33 cellular contexts compared by ENCODE assay signal in genomic region chr21:46357335-46357604, GRCh38. TPM values are rescaled to one million over a fixed set of nuclear protein-coding genes. Genes with fewer than 3 reads are reported as not detected.
DNase-seq lines count a peak whose midpoint lies in the region; ATAC-seq and TF ChIP-seq lines count a peak whose summit lies in the region.
"Had no signal": no experiment of that assay in that cellular context is flagged by ENCODE, and none has a peak within 500 bp of the region (broad histone marks: within the 10 kb centered on the region; RNA-seq: fewer than 3 reads in every experiment).

No MANE protein-coding gene starts in this region.

- CTCF ChIA-PET in OCI-LY7 (lab: Charles Lee; ENCODE audit: unreplicated experiment): no interaction called here
- CTCF ChIA-PET in T-cell (lab: Charles Lee): no interaction called here

- no peaks in the 10 kb centered on the region for H3K9me3 Mint-ChIP-seq in T-cell
- H3K9me3 Mint-ChIP-seq: activated naive CD8-positive, alpha-beta T cell treated with anti-CD3 and anti-CD28 coated beads, Interleukin-2, amount 10 ng/mL, durations not matched to agents 7 days and 5 days; activated T-cell treated with anti-CD3 and anti-CD28 coated beads, Interleukin-2, amount 50 U/mL, for 24 hours; CD8-positive, alpha-beta memory T cell; H9; type B pancreatic cell had no signal

- H3K36me3 ChIP-seq in OCI-LY7 (ENCODE audit: insufficient read depth, low read length) (peaks cover 84% of the 10 kb centered on the region), skeletal muscle tissue (ENCODE audit: control insufficient read depth in 3 of 3, insufficient read depth in 3 of 3, low read length in 3 of 3) (peaks cover 62 to 79% (median 78%) of the 10 kb centered on the region in 3 donors)

- peak overlapping the region; percentile 82 for H3K4me2 ChIP-seq in OCI-LY7 (ENCODE audit: low read length)

- H3K27ac ChIP-seq in OCI-LY7 (ENCODE audit: low read depth, low read length, poor library complexity, severe bottlenecking) (peak overlapping the region; percentile 97), skeletal muscle tissue (ENCODE audit: low read depth, low read length) (peak overlapping the region; percentile 92)
- H3K27ac ChIP-seq: ascending aorta, cardiac muscle cell, colonic mucosa, epithelial cell of prostate, left ventricle myocardium inferior, prostate gland, sigmoid colon, SJCRH30, VCaP had no signal

- H3K9me3 ChIP-seq in OCI-LY7 (ENCODE audit: low read length): no peaks in the 10 kb centered on the region
- H3K9me3 ChIP-seq in skeletal muscle tissue (ENCODE audit: control insufficient read depth in 3 of 3, low read length in 3 of 3): no peaks in the 10 kb centered on the region
- H3K9me3 ChIP-seq: ascending aorta, colonic mucosa, left ventricle myocardium inferior, prostate gland, sigmoid colon, SJCRH30 had no signal

- H3K79me2 ChIP-seq in OCI-LY7 (ENCODE audit: insufficient read depth, low read depth, low read length): no peaks in the 10 kb centered on the region

- TF ChIP-seq CTCF in OCI-LY7 (conservative IDR thresholded peaks at IDR 0.05; ENCODE audit: low read length) (no peak), lower leg skin (IDR thresholded peaks at IDR 0.05) (no peak)

- TF ChIP-seq POLR2A in lower leg skin (IDR thresholded peaks at IDR 0.05): no peak

- DNase-seq in OCI-LY7 (ENCODE audit: low spot score) (no peak), lower leg skin (ENCODE audit: low spot score in 2 of 2) (no peak), T-cell (no peak), NCI-H2196 treated with DMSO at 0.1 percent for 48 hours (lab: John Stamatoyannopoulos, UW; ENCODE audit: unreplicated experiment) (no peak), occipital lobe (lab: John Stamatoyannopoulos, UW) (no peak)
- DNase-seq: activated CD4-positive, alpha-beta T cell treated with anti-CD3 and anti-CD28 coated beads for 48 hours; activated CD8-positive, alpha-beta memory T cell treated with anti-CD3 and anti-CD28 coated beads for 24 hours; activated gamma-delta T cell treated with Interleukin-2 at 50 U/mL for 16 hours; activated naive CD8-positive, alpha-beta T cell treated with anti-CD3 and anti-CD28 coated beads, Interleukin-2, amount 10 ng/mL, durations not matched to agents 7 days and 5 days; activated T-cell treated with anti-CD3 and anti-CD28 coated beads, Interleukin-2, amount 50 U/mL, for 24 hours; CD8-positive, alpha-beta memory T cell; colonic mucosa; effector CD8-positive, alpha-beta T cell; H9; left ventricle myocardium inferior; NCI-H146; NCI-H2107; NCI-H446; NCI-H748 treated with DMSO at 0.1 percent for 48 hours; sigmoid colon; SJCRH30; stimulated activated CD4-positive, alpha-beta T cell treated with anti-CD3 and anti-CD28 coated beads, Interleukin-4, amount 100 ng/mL, for 24 hours; SW 1271; T1000 had no signal

- H3K27me3 Mint-ChIP-seq in T-cell: no peaks in the 10 kb centered on the region
- H3K27me3 Mint-ChIP-seq: activated naive CD8-positive, alpha-beta T cell treated with anti-CD3 and anti-CD28 coated beads, Interleukin-2, amount 10 ng/mL, durations not matched to agents 7 days and 5 days; activated T-cell treated with anti-CD3 and anti-CD28 coated beads, Interleukin-2, amount 50 U/mL, for 24 hours; CD8-positive, alpha-beta memory T cell; type B pancreatic cell had no signal

- H3K4me1 ChIP-seq in OCI-LY7 (ENCODE audit: insufficient read depth, low read length, poor library complexity, severe bottlenecking) (peaks cover 29% of the 10 kb centered on the region), skeletal muscle tissue (ENCODE audit: control insufficient read depth in 3 of 3, insufficient read depth in 3 of 3, low read length in 3 of 3) (peaks cover 33 to 73% (median 67%) of the 10 kb centered on the region in 3 donors)
- H3K4me1 ChIP-seq: ascending aorta, colonic mucosa, left ventricle myocardium inferior, prostate gland, sigmoid colon, SJCRH30 had no signal

- H3K9ac ChIP-seq in skeletal muscle tissue (ENCODE audit: low read depth in 1 of 3, low read length in 3 of 3): peak overlapping the region in 1 of 3 donors; percentile 74

- POLR2A ChIA-PET in OCI-LY7 (lab: Charles Lee) (interaction anchor here (0.7 to 1.4 kb wide), 7 partner anchors 32 to 277 kb away, joined by 3 to 6 read pairs (median 4); partner anchors contain the start of gene DIP2A), T-cell (lab: Charles Lee) (no interaction called here)

- H3K4me3 ChIP-seq in OCI-LY7 (ENCODE audit: low read depth, low read length, poor library complexity, severe bottlenecking) (peak overlapping the region; percentile 57), skeletal muscle tissue (ENCODE audit: low read length in 3 of 3) (no peak overlapping the region), lower leg skin (ENCODE audit: low read depth, poor library complexity, severe bottlenecking) (no peak overlapping the region)
- H3K4me3 ChIP-seq: ascending aorta, cardiac muscle cell, colonic mucosa, left ventricle myocardium inferior, prostate gland, sigmoid colon, SJCRH30 had no signal

- peak overlapping the region; percentile 32; the same call in 1 of the 2 replicates for H2AFZ ChIP-seq in OCI-LY7 (ENCODE audit: low read length)

- ATAC-seq in GM18868 (IDR thresholded peaks at IDR 0.05; ENCODE audit: unreplicated experiment) (peak; percentile 39), HG02870 (IDR thresholded peaks at IDR 0.05; ENCODE audit: unreplicated experiment) (peak; percentile 31), T-cell (replicated peaks in 1 of 4) (no peak)

- no peaks in the 10 kb centered on the region for H3K27me3 ChIP-seq in skeletal muscle tissue (ENCODE audit: control insufficient read depth in 3 of 3, insufficient read depth in 3 of 3, low read length in 3 of 3)
- H3K27me3 ChIP-seq: ascending aorta, cardiac muscle cell, colonic mucosa, sigmoid colon, SJCRH30 had no signal

- intact Hi-C loops in OCI-LY7 (cut with micrococcal nuclease; ENCODE audit: unreplicated experiment) (loop anchor here (2.0 kb wide), 1 partner anchor 32 kb away; the partner anchor contains the start of gene PCNT), lower leg skin (cut with DNase I; ENCODE audit: low total_unique reads) (no loop called here)

- no peaks in the 10 kb centered on the region for H4K20me1 ChIP-seq in OCI-LY7 (ENCODE audit: insufficient read depth, low read length)

- TSS peak; percentile 56 for BruUV-seq in OCI-LY7 (replicated peaks; lab: Mats Ljungman, UMichigan)

- H3K9me2 ChIP-seq in OCI-LY7 (ENCODE audit: insufficient read depth, low read length): no peaks in the 10 kb centered on the region

- WGBS in lower leg skin, 2 donors: 88 to 90% methylated on average over 4 of the region's 4 CpGs

- H3K36me3 Mint-ChIP-seq in T-cell: peaks cover 48% of the 10 kb centered on the region

- H3K4me3 Mint-ChIP-seq in T-cell: no peak overlapping the region
- H3K4me3 Mint-ChIP-seq: activated naive CD8-positive, alpha-beta T cell treated with anti-CD3 and anti-CD28 coated beads, Interleukin-2, amount 10 ng/mL, durations not matched to agents 7 days and 5 days; activated T-cell treated with anti-CD3 and anti-CD28 coated beads, Interleukin-2, amount 50 U/mL, for 24 hours; H9; type B pancreatic cell had no signal

- no peak overlapping the region for H3K27ac Mint-ChIP-seq in T-cell
- H3K27ac Mint-ChIP-seq: activated naive CD8-positive, alpha-beta T cell treated with anti-CD3 and anti-CD28 coated beads, Interleukin-2, amount 10 ng/mL, durations not matched to agents 7 days and 5 days; type B pancreatic cell had no signal

- H3K4me1 Mint-ChIP-seq in T-cell: peaks cover 0 to 11% (median 8%) of the 10 kb centered on the region in 3 donors
- H3K4me1 Mint-ChIP-seq: H9 had no signal

RNA-seq across cellular contexts. Expression of gene PCNT, which starts 33.3 kb away (rescaled TPM):
- 41.5 and 48.4 TPM in 2 replicates for total RNA-seq in OCI-LY7 (2014; rRNA removed; shearing (Covaris generic))
- total RNA-seq in OCI-LY7 (2022) (75.8 and 84.1 TPM in 2 replicates), skeletal muscle tissue (42.8 TPM), lower leg skin (10 to 100 TPM; 30.3 to 44.0 (median 33.3) TPM), T-cell (10 to 100 TPM; 52.8 to 65.0 (median 58.6) TPM), occipital lobe (18.4 TPM)

RNA-seq across cellular contexts. Expression of gene C21orf58, which starts 33.6 kb away (rescaled TPM):
- 102 and 112 TPM in 2 replicates for total RNA-seq in OCI-LY7 (2014; rRNA removed; shearing (Covaris generic))
- total RNA-seq in OCI-LY7 (2022): 141 and 172 TPM in 2 replicates
- 3.1 TPM for total RNA-seq in skeletal muscle tissue
- total RNA-seq in lower leg skin: 1 to 10 TPM; 2.2 to 4.8 (median 2.3) TPM
- 1 to 10 TPM; 3.9 to 9.2 (median 8.3) TPM for total RNA-seq in T-cell
- total RNA-seq in occipital lobe: 3.0 TPM

Comparison
In these comparisons a context has a peak if more than half of its experiments do, and no peak if none do; other contexts are left out.
1. ATAC-seq: peak in GM18868 (single experiment) and HG02870 (single experiment); none in T-cell (0 of 4).
2. RNA of gene C21orf58, which starts 33.6 kb away (total RNA-seq): 102 to 172 TPM in OCI-LY7; 3.9 to 9.2 TPM in T-cell, 3.1 TPM in skeletal muscle tissue (single experiment), 3.0 TPM in occipital lobe (single experiment) and 2.2 to 4.8 TPM in lower leg skin; every median in the first group is over 10 times any median in the second.